8 cellular contexts compared by ENCODE assay signal in the genomic region with DNA sequence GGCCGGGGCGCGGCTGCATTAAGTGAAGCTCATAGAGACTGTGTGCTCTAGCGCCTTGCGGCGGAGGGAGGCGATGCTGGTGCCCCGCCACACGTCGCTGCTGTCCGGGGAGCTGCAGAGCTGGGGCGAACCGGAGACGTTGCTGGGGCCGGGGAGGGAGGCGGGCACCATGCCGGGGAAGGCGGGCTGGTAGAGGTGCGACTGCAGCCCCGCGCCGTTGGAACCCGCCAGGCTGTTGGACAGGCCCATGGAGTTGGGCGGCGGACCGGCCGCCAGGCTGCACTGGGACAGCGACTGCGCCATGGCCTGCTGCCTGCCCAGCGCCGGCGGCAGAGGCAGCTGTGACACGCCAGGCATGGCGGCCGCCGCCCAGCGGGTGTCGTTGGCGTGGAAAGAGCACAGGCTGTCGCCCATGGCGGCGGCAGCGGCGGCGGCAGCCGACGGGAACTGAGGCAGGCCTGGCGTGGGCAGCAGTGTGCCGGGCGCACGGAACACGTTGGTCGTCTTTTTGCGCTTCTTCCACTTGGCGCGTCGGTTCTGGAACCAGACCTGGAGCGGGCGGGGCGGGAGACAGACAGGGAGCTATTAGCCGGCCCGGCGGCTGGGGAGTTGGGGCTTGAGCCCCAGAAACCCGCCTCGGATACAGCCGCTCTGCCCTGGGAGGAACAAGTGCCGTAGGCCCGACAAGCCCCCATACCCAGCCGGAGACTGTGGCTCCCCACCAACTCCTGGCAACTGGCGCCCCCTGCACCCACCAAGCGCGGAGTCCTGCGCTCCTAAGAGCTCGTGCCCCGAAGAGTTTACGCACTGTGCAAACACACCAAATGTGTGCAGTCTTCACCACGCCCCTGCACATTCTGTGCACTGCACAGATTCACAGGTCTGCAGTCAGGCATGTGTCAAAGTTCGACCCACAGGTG. TPM values are rescaled to one million over a fixed set of nuclear protein-coding genes. Genes with fewer than 3 reads are reported as not detected.
A peak's percentile ranks its signal among the peaks of the same experiment; 100 is the strongest.
DNase-seq lines count a peak whose midpoint lies in the region; ATAC-seq and TF ChIP-seq lines count a peak whose summit lies in the region.

No MANE protein-coding gene starts in this region.

- peak overlapping the region; percentile 84 for H3K4me2 ChIP-seq in OCI-LY1 (ENCODE audit: low read length)

- no peaks in the 10 kb centered on the region for H3K9me2 ChIP-seq in OCI-LY1 (ENCODE audit: low read depth, low read length)

- H3K27me3 ChIP-seq in OCI-LY1 (ENCODE audit: insufficient read depth, low read length), result no peaks in the 10 kb centered on the region

- H3K27ac ChIP-seq in OCI-LY1 (ENCODE audit: low read depth, low read length, poor library complexity, severe bottlenecking), result no peak overlapping the region

- in situ Hi-C loops in astrocyte of the cerebellum (cut with HindIII; ENCODE audit: low sequenced_read_pairs), result no loop called here

- 0 out of 2 replicates have a peak overlapping the region, but pooled peaks have one; percentile 13 for H2AFZ ChIP-seq in OCI-LY1 (ENCODE audit: low read length)

- peak overlapping the region; percentile 52; the same call in 1 of the 2 replicates for H3K9ac ChIP-seq in ES-I3 (ENCODE audit: low read depth, low read length)
- H3K9ac ChIP-seq in OCI-LY1 (ENCODE audit: low read length), result peak overlapping the region; percentile 65

- intact Hi-C loops in left colon (cut with DNase I, micrococcal nuclease), result no loop called here

- H3K9me3 ChIP-seq in ES-I3 (ENCODE audit: control insufficient read depth, insufficient read depth, low read length), result no peaks in the 10 kb centered on the region
- no peaks in the 10 kb centered on the region for H3K9me3 ChIP-seq in OCI-LY1 (ENCODE audit: low read length)

- H3K4me1 ChIP-seq in ES-I3 (ENCODE audit: insufficient read depth, low read length) (no peaks in the 10 kb centered on the region), OCI-LY1 (ENCODE audit: insufficient read depth, low read length, severe bottlenecking) (peaks cover 18% of the 10 kb centered on the region)

- H4K20me1 ChIP-seq in OCI-LY1 (ENCODE audit: insufficient read depth, low read length), result no peaks in the 10 kb centered on the region

- no peak for DNase-seq in astrocyte of the cerebellum (ENCODE audit: low read depth)
- DNase-seq in left colon, result peak; percentile 54 to 73
- DNase-seq in stimulated activated CD8-positive, alpha-beta memory T cell treated with anti-CD3 and anti-CD28 coated beads, Interleukin-7, amount 100 ng/mL, for 48 hours (ENCODE audit: extremely low read depth in 1 of 2, low read depth in 1 of 2), result peak; percentile 28 to 44
- DNase-seq in ureter (ENCODE audit: low spot score), result no peak

- H3K4me3 ChIP-seq in OCI-LY1 (ENCODE audit: low read depth, low read length, poor library complexity, severe bottlenecking) (peak overlapping the region; percentile 70), astrocyte of the cerebellum (ENCODE audit: low read depth, low read length) (peak overlapping the region; percentile 13)

- ATAC-seq in GM19467 (IDR thresholded peaks at IDR 0.05; ENCODE audit: unreplicated experiment) (peak; percentile 73), HG03520 (IDR thresholded peaks at IDR 0.05; ENCODE audit: unreplicated experiment) (peak; percentile 88), left colon (peak; percentile 94)

- H3K36me3 ChIP-seq in ES-I3 (ENCODE audit: insufficient read depth, low read length), result no peaks in the 10 kb centered on the region
- H3K36me3 ChIP-seq in OCI-LY1 (ENCODE audit: insufficient read depth, low read length), result no peaks in the 10 kb centered on the region

- peak; percentile 42 for TF ChIP-seq CTCF in OCI-LY1 (IDR thresholded peaks at IDR 0.05; ENCODE audit: low read length)
- no peak for TF ChIP-seq CTCF in astrocyte of the cerebellum (IDR thresholded peaks at IDR 0.05; ENCODE audit: low read depth, low read length, missing control alignments)

- H3K79me2 ChIP-seq in OCI-LY1 (ENCODE audit: insufficient read depth, low read length), result no peaks in the 10 kb centered on the region

- no peaks in the 10 kb centered on the region for H3F3A ChIP-seq in OCI-LY1 (ENCODE audit: insufficient read depth, low read length)

RNA-seq across cellular contexts. Expression of a gene that starts 8.0 kb away (rescaled TPM):
- total RNA-seq in left colon (not detected), ureter (not detected)

Comparison
In these comparisons a context has a peak if more than half of its experiments do, and no peak if none do; other contexts are left out.
1. DNase-seq: peak in left colon (2 of 2) and stimulated activated CD8-positive, alpha-beta memory T cell treated with anti-CD3 and anti-CD28 coated beads, Interleukin-7, amount 100 ng/mL, for 48 hours (2 of 2); none in astrocyte of the cerebellum (single experiment) and ureter (single experiment).
2. Peak in every context shown above with its lines, with median percentiles within 50 percentile points of each other: ATAC-seq.